In the genomic region with DNA sequence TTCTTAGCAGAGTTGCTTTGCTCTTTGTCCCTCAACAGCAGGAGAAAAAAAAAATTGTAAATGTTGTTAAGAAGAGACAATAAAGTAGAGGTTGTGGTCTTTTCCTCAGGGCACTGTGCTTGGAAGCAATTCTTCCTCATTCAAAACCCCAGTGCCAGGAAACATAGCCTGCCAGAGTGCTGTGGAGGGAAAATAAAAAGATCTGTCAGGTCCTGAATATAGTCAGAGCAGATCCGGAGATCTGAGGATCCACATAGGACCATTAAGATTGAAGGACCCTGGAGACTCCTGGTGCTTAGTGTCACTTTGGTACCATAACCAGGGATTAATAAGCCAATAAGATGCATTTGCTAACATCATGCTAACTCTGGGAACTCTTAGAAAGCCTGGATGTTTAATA, we compare ENCODE assay signal across 19 cellular contexts.
DNase-seq lines count a peak whose midpoint lies in the region; ATAC-seq, FAIRE-seq and TF ChIP-seq lines count a peak whose summit lies in the region.
"Had no signal": no experiment of that assay in that cellular context is flagged by ENCODE, and none has a peak within 500 bp of the region (broad histone marks: within the 10 kb centered on the region; RNA-seq: fewer than 3 reads in every experiment).

No MANE protein-coding gene starts in this region.

- no peaks in the 10 kb centered on the region for H3K27me3 ChIP-seq in H1 (replicated peaks in 1 of 4; ENCODE audit: control insufficient read depth in 3 of 4, extremely low read depth in 1 of 4, insufficient read depth in 3 of 4, low read length in 3 of 4)
- no peaks in the 10 kb centered on the region for H3K27me3 ChIP-seq in neuronal stem cell (ENCODE audit: control insufficient read depth in 3 of 3, insufficient read depth in 3 of 3, low read depth in 1 of 3, low read length in 3 of 3)
- no peaks in the 10 kb centered on the region for H3K27me3 ChIP-seq in brain microvascular endothelial cell (replicated peaks)

- H2BK120ac ChIP-seq in H1 (replicated peaks; ENCODE audit: low read depth, low read length) (no peak overlapping the region), neuronal stem cell (ENCODE audit: low read depth, low read length) (no peak overlapping the region)

- H4K5ac ChIP-seq in H1 (ENCODE audit: insufficient read length, low read depth, low read length): no peak overlapping the region

- TF ChIP-seq RAD21 in H1 (IDR thresholded peaks at IDR 0.05 in 1 of 2, conservative IDR thresholded peaks at IDR 0.05 in 1 of 2; ENCODE audit: low read depth in 2 of 2, low read length in 2 of 2): no peak

- H2BK12ac ChIP-seq in H1 (ENCODE audit: low read depth, low read length) (no peak overlapping the region), neuronal stem cell (ENCODE audit: low read length) (no peak overlapping the region)

- POLR2A ChIA-PET in H1 (lab: Charles Lee; ENCODE audit: partially characterized antibody): no interaction called here

- H3K4me3 ChIP-seq in H1 (ENCODE audit: extremely low read depth in 1 of 4, insufficient read depth in 2 of 4, low read depth in 3 of 4, low read length in 4 of 4): no peak overlapping the region
- no peak overlapping the region for H3K4me3 ChIP-seq in neuronal stem cell (ENCODE audit: low read length in 2 of 2)
- no peak overlapping the region for H3K4me3 ChIP-seq in brain microvascular endothelial cell (ENCODE audit: low read depth, low read length)
- H3K4me3 ChIP-seq: HAP-1 had no signal

- no peak overlapping the region for H3K23ac ChIP-seq in H1 (ENCODE audit: insufficient read length)
- H3K23ac ChIP-seq in neuronal stem cell (ENCODE audit: low read depth, low read length, poor library complexity): no peak overlapping the region

- no peak for FAIRE-seq in H1 (lab: Jason Lieb, UNC)
- FAIRE-seq: A204.1, D721Med, GM12892 had no signal

- H2BK5ac ChIP-seq in H1 (ENCODE audit: low read depth, low read length) (no peak overlapping the region), neuronal stem cell (ENCODE audit: low read length) (no peak overlapping the region)

- H2BK20ac ChIP-seq in H1 (ENCODE audit: low read length): no peak overlapping the region

- no peaks in the 10 kb centered on the region for H3K79me1 ChIP-seq in H1 (ENCODE audit: low read depth, low read length)
- H3K79me1 ChIP-seq in neuronal stem cell (ENCODE audit: low read depth, low read length): no peaks in the 10 kb centered on the region

- H3K4me1 ChIP-seq in H1 (replicated peaks in 1 of 4; ENCODE audit: control insufficient read depth in 3 of 4, insufficient read depth in 4 of 4, low read length in 3 of 4) (no peaks in the 10 kb centered on the region), neuronal stem cell (ENCODE audit: control insufficient read depth in 2 of 2, insufficient read depth in 1 of 2, low read depth in 1 of 2, low read length in 2 of 2) (no peaks in the 10 kb centered on the region)
- H3K4me1 ChIP-seq: HAP-1 had no signal

- CTCF ChIA-PET in H1 (lab: Charles Lee; ENCODE audit: partially characterized antibody): no interaction called here

- 95% methylated on average over 1 of the region's 1 CpG; no CpG with 5 or more reads in 1 of the 2 experiments for WGBS in H1 (ENCODE audit: extremely low coverage in 1 of 2, insufficient coverage in 1 of 2, insufficient read length in 1 of 2, insufficient replicate concordance in 2 of 2, low coverage in 1 of 2, low lambda C conversion rate in 2 of 2, missing lambda C conversion rate in 1 of 2), 2 experiments
- WGBS in neuronal stem cell (ENCODE audit: extremely low coverage in 2 of 2, insufficient read length in 2 of 2, insufficient replicate concordance in 1 of 2), 2 donors: no CpG with 5 or more reads among the region's 1 CpG

- H4K91ac ChIP-seq in H1 (replicated peaks; ENCODE audit: insufficient read length, low read length): no peak overlapping the region
- no peak overlapping the region for H4K91ac ChIP-seq in neuronal stem cell (ENCODE audit: low read depth, low read length, poor library complexity)

- H3K27ac ChIP-seq in H1 (ENCODE audit: low read depth, low read length) (no peak overlapping the region), neuronal stem cell (replicated peaks; ENCODE audit: low read length) (no peak overlapping the region), brain microvascular endothelial cell (no peak overlapping the region)
- H3K27ac ChIP-seq: HL-60 had no signal

- no peak for ATAC-seq in HG03097 (IDR thresholded peaks at IDR 0.05; ENCODE audit: low FRiP score, unreplicated experiment)
- ATAC-seq: CD8-positive, alpha-beta T cell had no signal

- H4K8ac ChIP-seq in H1 (ENCODE audit: extremely low read depth, insufficient read depth, low read length) (no peak overlapping the region), neuronal stem cell (ENCODE audit: low read depth, low read length) (no peak overlapping the region)

- H3K9ac ChIP-seq in H1 (replicated peaks in 1 of 4; ENCODE audit: extremely low read depth in 1 of 4, low read depth in 3 of 4, low read length in 3 of 4) (no peak overlapping the region), neuronal stem cell (ENCODE audit: low read depth, low read length, poor library complexity) (no peak overlapping the region)

- no peaks in the 10 kb centered on the region for H4K20me1 ChIP-seq in H1 (replicated peaks in 1 of 2; ENCODE audit: control insufficient read depth in 1 of 2, insufficient read depth in 2 of 2, low read length in 2 of 2)

- H3K4me2 ChIP-seq in H1 (ENCODE audit: insufficient read depth in 1 of 2, low read depth in 2 of 2, low read length in 2 of 2): no peak overlapping the region
- H3K4me2 ChIP-seq in neuronal stem cell (ENCODE audit: insufficient read depth, low read length, poor library complexity, severe bottlenecking): no peak overlapping the region

- H3K4ac ChIP-seq in H1 (replicated peaks; ENCODE audit: insufficient read length, low read depth, low read length): no peak overlapping the region
- no peak overlapping the region for H3K4ac ChIP-seq in neuronal stem cell (ENCODE audit: low read length)

- no peak overlapping the region for H3K56ac ChIP-seq in H1 (replicated peaks; ENCODE audit: insufficient read length, low read depth, low read length)

- H3K9me3 ChIP-seq in H1 (ENCODE audit: insufficient read depth in 2 of 2, low read depth in 1 of 2, low read length in 1 of 2) (no peaks in the 10 kb centered on the region; a peak in 1 of 4 replicates), neuronal stem cell (replicated peaks in 1 of 2; ENCODE audit: control insufficient read depth in 2 of 2, insufficient read depth in 1 of 2, low read depth in 1 of 2, low read length in 2 of 2) (no peaks in the 10 kb centered on the region)
- H3K9me3 ChIP-seq: HAP-1 had no signal

- H3K36me3 ChIP-seq in H1 (ENCODE audit: control insufficient read depth in 2 of 4, insufficient read depth in 4 of 4, low read length in 3 of 4) (no peaks in the 10 kb centered on the region), neuronal stem cell (replicated peaks in 1 of 2; ENCODE audit: control insufficient read depth in 2 of 2, insufficient read depth in 2 of 2, low read length in 2 of 2) (no peaks in the 10 kb centered on the region), brain microvascular endothelial cell (replicated peaks) (no peaks in the 10 kb centered on the region)
- H3K36me3 ChIP-seq: HAP-1 had no signal

- DNase-seq in G401 (ENCODE audit: low spot score): peak; percentile 51
- peak; percentile 75 to 77 for DNase-seq in NCI-H446 (lab: John Stamatoyannopoulos, UW)
- no peak for DNase-seq in H1 (ENCODE audit: low read depth in 1 of 2, low spot score in 2 of 2)
- DNase-seq in neuronal stem cell (ENCODE audit: low spot score): no peak
- DNase-seq in brain microvascular endothelial cell: no peak
- no peak for DNase-seq in HuH-7.5 (ENCODE audit: low spot score)
- DNase-seq: COR-L47, DMS153, DMS79 treated with DMSO at 0.1 percent for 48 hours, EL, GDM1, GOT3 had no signal

- no peak for TF ChIP-seq EP300 in H1 (IDR thresholded peaks at IDR 0.05; ENCODE audit: borderline replicate concordance in 1 of 2, low read depth in 2 of 2, low read length in 2 of 2)

- H2AK5ac ChIP-seq in H1 (ENCODE audit: low read depth, low read length) (no peak overlapping the region), neuronal stem cell (ENCODE audit: low read depth, low read length) (no peak overlapping the region)

- H3K79me2 ChIP-seq in H1 (ENCODE audit: control insufficient read depth in 1 of 2, insufficient read depth in 2 of 2, low read length in 2 of 2): no peaks in the 10 kb centered on the region

- TF ChIP-seq CTCF in H1 (IDR thresholded peaks at IDR 0.05; ENCODE audit: control extremely low read depth in 1 of 3, insufficient read depth in 1 of 3, low read depth in 1 of 3, low read length in 3 of 3): no peak
- TF ChIP-seq CTCF in brain microvascular endothelial cell (IDR thresholded peaks at IDR 0.05; ENCODE audit: low read depth, low read length, missing control alignments): no peak

- no peak overlapping the region for H3K14ac ChIP-seq in H1 (ENCODE audit: insufficient read length)
- no peak overlapping the region for H3K14ac ChIP-seq in neuronal stem cell (ENCODE audit: low read length)

- no peak overlapping the region for H3K18ac ChIP-seq in H1 (ENCODE audit: extremely low read depth, low read length)
- no peak overlapping the region for H3K18ac ChIP-seq in neuronal stem cell (ENCODE audit: low read length)

- H2AFZ ChIP-seq in H1 (ENCODE audit: low read length): 0 out of 2 replicates have a peak overlapping the region, but pooled peaks have one; percentile 23
- peak overlapping the region; percentile 21 for H2AFZ ChIP-seq in neuronal stem cell (ENCODE audit: low read length)

- H2BK15ac ChIP-seq in H1 (ENCODE audit: low read length) (no peak overlapping the region), neuronal stem cell (ENCODE audit: low read length) (no peak overlapping the region)

- TF ChIP-seq POLR2A in H1 (IDR thresholded peaks at IDR 0.05; ENCODE audit: control extremely low read depth in 1 of 2, low read depth in 2 of 2, low read length in 2 of 2): no peak

- in situ Hi-C loops in G401 (cut with HindIII; ENCODE audit: low sequenced_read_pairs) (no loop called here), brain microvascular endothelial cell (cut with HindIII; ENCODE audit: low pct_ligation_motif_present, low sequenced_read_pairs) (no loop called here)

- no peaks in the 10 kb centered on the region for H3K23me2 ChIP-seq in H1 (ENCODE audit: low read depth, low read length)

TF ChIP-seq in H1, 55 proteins besides CTCF, POLR2A, EP300 and RAD21 (continues in another document):
- TF ChIP-seq YY1 (IDR thresholded peaks at IDR 0.05; ENCODE audit: low read depth, low read length) (no peak), CTBP2 (IDR thresholded peaks at IDR 0.05; ENCODE audit: borderline replicate concordance, insufficient read depth, insufficient read length, low read length) (no peak), FOSL1 (IDR thresholded peaks at IDR 0.05; ENCODE audit: insufficient read depth, low read depth, low read length) (no peak), GTF2F1 (IDR thresholded peaks at IDR 0.05; ENCODE audit: borderline replicate concordance, low read depth, low read length) (no peak)
- TF ChIP-seq, protein P1, sequence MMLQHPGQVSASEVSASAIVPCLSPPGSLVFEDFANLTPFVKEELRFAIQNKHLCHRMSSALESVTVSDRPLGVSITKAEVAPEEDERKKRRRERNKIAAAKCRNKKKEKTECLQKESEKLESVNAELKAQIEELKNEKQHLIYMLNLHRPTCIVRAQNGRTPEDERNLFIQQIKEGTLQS (IDR thresholded peaks at IDR 0.05; ENCODE audit: insufficient read depth, low read depth, low read length): no peak

Comparison
In these comparisons a context has a peak if more than half of its experiments do, and no peak if none do; other contexts are left out.
1. DNase-seq: peak in G401 (single experiment) and NCI-H446 (2 of 2); none in H1 (0 of 2), neuronal stem cell (single experiment), brain microvascular endothelial cell (single experiment) and HuH-7.5 (single experiment).